ENCODE assay signal across 8 cellular contexts in the genomic region with DNA sequence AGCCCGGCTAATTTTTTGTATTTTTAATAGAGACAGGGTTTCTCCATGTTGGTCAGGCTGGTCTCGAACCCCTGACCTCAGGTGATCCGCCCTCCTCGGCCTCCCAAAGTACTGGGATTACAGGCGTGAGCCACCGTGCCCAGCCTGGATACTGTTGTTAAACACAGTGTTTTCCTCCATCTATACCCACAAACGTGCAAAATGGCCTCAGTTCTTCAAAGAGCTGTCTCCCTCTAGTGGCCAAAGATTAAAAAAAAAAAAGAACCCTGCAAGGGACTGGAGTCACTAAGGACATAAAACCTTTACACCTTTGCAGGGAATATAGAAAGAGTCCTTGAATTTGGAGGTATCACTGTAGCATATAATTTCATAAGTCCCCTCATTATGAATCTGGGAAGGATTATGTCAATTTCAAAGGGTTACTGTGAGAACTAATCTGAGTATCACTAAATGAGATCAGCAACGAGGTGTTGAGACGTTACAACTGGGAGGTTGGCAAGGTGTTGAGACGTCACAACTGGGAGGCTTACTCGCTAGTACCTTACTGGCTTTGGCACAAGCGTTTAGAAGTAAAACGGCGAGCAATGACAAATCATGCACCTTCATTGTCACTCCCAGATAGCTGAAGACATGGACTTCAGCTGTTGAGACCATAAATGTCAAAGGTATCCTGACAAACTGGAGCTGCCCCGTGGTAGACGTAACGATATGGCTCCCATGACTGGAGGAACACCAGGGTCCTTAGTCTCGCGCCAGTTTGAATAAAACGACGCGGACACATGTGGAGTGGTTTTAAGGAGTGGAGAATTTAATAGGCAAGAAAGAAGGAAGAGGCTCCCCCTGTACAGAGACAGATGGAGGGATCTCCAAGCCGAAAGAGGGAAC. TPM values are rescaled to one million over a fixed set of nuclear protein-coding genes. Genes with fewer than 3 reads are reported as not detected.
DNase-seq lines count a peak whose midpoint lies in the region; ATAC-seq and TF ChIP-seq lines count a peak whose summit lies in the region.

No MANE protein-coding gene starts in this region.

- DNase-seq in Caki2 (ENCODE audit: low read depth) (peak; percentile 34), GM19240 (ENCODE audit: insufficient read length, low spot score) (peak; percentile 56), LoVo (ENCODE audit: low spot score) (peak; percentile 56), RWPE2 (ENCODE audit: low spot score) (no peak), colonic mucosa (no peak), mesenchymal stem cell (peak; percentile 65)
- DNase-seq in effector memory CD4-positive, alpha-beta T cell: no peak
- no peak for DNase-seq in activated CD8-positive, alpha-beta memory T cell treated with anti-CD3 and anti-CD28 coated beads, Interleukin-2, amount 50 U/mL, for 4 hours

- H3K4me1 ChIP-seq in RWPE2 (ENCODE audit: insufficient read depth, poor library complexity, severe bottlenecking) (no peaks in the 10 kb centered on the region), colonic mucosa (no peaks in the 10 kb centered on the region), mesenchymal stem cell (ENCODE audit: control insufficient read depth, insufficient read depth, low read depth, low read length) (no peaks in the 10 kb centered on the region)
- H3K4me1 ChIP-seq in effector memory CD4-positive, alpha-beta T cell (ENCODE audit: control insufficient read depth, insufficient read depth, low read length, poor library complexity, severe bottlenecking): no peaks in the 10 kb centered on the region

- no peak overlapping the region for H2AFZ ChIP-seq in mesenchymal stem cell (ENCODE audit: low read depth, low read length)

- H3K27me3 ChIP-seq in RWPE2 (ENCODE audit: insufficient read depth, poor library complexity, severe bottlenecking) (no peaks in the 10 kb centered on the region), colonic mucosa (no peaks in the 10 kb centered on the region), mesenchymal stem cell (ENCODE audit: control insufficient read depth in 1 of 2, insufficient read depth in 1 of 2, low read length in 2 of 2) (peaks cover 0 to 6% of the 10 kb centered on the region in 2 experiments)
- H3K27me3 ChIP-seq in effector memory CD4-positive, alpha-beta T cell (replicated peaks; ENCODE audit: control insufficient read depth, insufficient read depth, low read length, poor library complexity, severe bottlenecking): no peaks in the 10 kb centered on the region

- no peaks in the 10 kb centered on the region for H3K36me3 ChIP-seq in RWPE2 (ENCODE audit: low read depth)
- no peaks in the 10 kb centered on the region for H3K36me3 ChIP-seq in colonic mucosa
- no peaks in the 10 kb centered on the region for H3K36me3 ChIP-seq in mesenchymal stem cell (ENCODE audit: control insufficient read depth in 1 of 2, insufficient read depth in 2 of 2, low read depth in 1 of 2, low read length in 2 of 2)
- no peaks in the 10 kb centered on the region for H3K36me3 ChIP-seq in effector memory CD4-positive, alpha-beta T cell (ENCODE audit: control insufficient read depth, insufficient read depth, low read length)

- no peak overlapping the region for H2BK15ac ChIP-seq in mesenchymal stem cell (ENCODE audit: low read depth, poor library complexity, severe bottlenecking)

- no peak overlapping the region for H3K9ac ChIP-seq in colonic mucosa (ENCODE audit: low read depth in 2 of 2, low read length in 2 of 2)
- no peak overlapping the region for H3K9ac ChIP-seq in mesenchymal stem cell (ENCODE audit: low read length)

- intact Hi-C loops in colonic mucosa (cut with DNase I): no loop called here

- H3K27ac ChIP-seq in RWPE2 (ENCODE audit: poor library complexity, severe bottlenecking) (no peak overlapping the region), colonic mucosa (no peak overlapping the region), mesenchymal stem cell (ENCODE audit: low read length, poor library complexity, severe bottlenecking) (no peak overlapping the region)
- H3K27ac ChIP-seq in effector memory CD4-positive, alpha-beta T cell (ENCODE audit: insufficient read depth, low read length, poor library complexity, severe bottlenecking): no peak overlapping the region

- no peak overlapping the region for H2AK5ac ChIP-seq in mesenchymal stem cell (ENCODE audit: low read length, severe bottlenecking)

- no peak overlapping the region for H4K91ac ChIP-seq in mesenchymal stem cell (ENCODE audit: low read length)

- no peaks in the 10 kb centered on the region for H3K79me1 ChIP-seq in mesenchymal stem cell (replicated peaks; ENCODE audit: low read length, poor library complexity, severe bottlenecking)

- H3K14ac ChIP-seq in mesenchymal stem cell (ENCODE audit: low read length in 2 of 2): no peak overlapping the region

- 74% methylated on average over 23 of the region's 23 CpGs for WGBS in mesenchymal stem cell

- H3K4ac ChIP-seq in mesenchymal stem cell (ENCODE audit: low read depth in 1 of 2, low read length in 2 of 2): no peak overlapping the region

- in situ Hi-C loops in Caki2 (cut with HindIII; ENCODE audit: low pct_unique_long_range_greater_than_20kb, low sequenced_read_pairs): no loop called here

- H3K9me3 ChIP-seq in RWPE2 (ENCODE audit: severe bottlenecking) (no peaks in the 10 kb centered on the region), colonic mucosa (no peaks in the 10 kb centered on the region), mesenchymal stem cell (ENCODE audit: control insufficient read depth, low read length) (no peaks in the 10 kb centered on the region)
- H3K9me3 ChIP-seq in effector memory CD4-positive, alpha-beta T cell (ENCODE audit: control insufficient read depth, low read length): no peaks in the 10 kb centered on the region

- ATAC-seq in RWPE2 (ENCODE audit: low read depth): peak; percentile 27; the same call in 1 of the 3 replicates

- no peak overlapping the region for H2BK120ac ChIP-seq in mesenchymal stem cell (ENCODE audit: low read depth, low read length)

- H3K4me2 ChIP-seq in mesenchymal stem cell (ENCODE audit: low read length, poor library complexity, severe bottlenecking): no peak overlapping the region

- H4K8ac ChIP-seq in mesenchymal stem cell (ENCODE audit: low read length): no peak overlapping the region

- no peak overlapping the region for H3K18ac ChIP-seq in mesenchymal stem cell (ENCODE audit: low read depth in 1 of 2, low read length in 2 of 2)

- no peak overlapping the region for H2BK5ac ChIP-seq in mesenchymal stem cell (ENCODE audit: low read depth, low read length, poor library complexity, severe bottlenecking)

- H3K4me3 ChIP-seq in RWPE2 (ENCODE audit: severe bottlenecking): no peak overlapping the region
- no peak overlapping the region for H3K4me3 ChIP-seq in colonic mucosa
- H3K4me3 ChIP-seq in mesenchymal stem cell (ENCODE audit: insufficient read depth in 1 of 2, low read depth in 1 of 2, low read length in 2 of 2): no peak overlapping the region
- no peak overlapping the region for H3K4me3 ChIP-seq in effector memory CD4-positive, alpha-beta T cell (ENCODE audit: insufficient read depth, low read depth, low read length, poor library complexity, severe bottlenecking)

- peak overlapping the region in 1 of 2 experiments; percentile 13 for H2BK12ac ChIP-seq in mesenchymal stem cell (ENCODE audit: low read length in 2 of 2)

- H3K23ac ChIP-seq in mesenchymal stem cell (ENCODE audit: low read length in 2 of 2): no peak overlapping the region

- TF ChIP-seq CTCF in RWPE2 (IDR thresholded peaks at IDR 0.05; ENCODE audit: poor library complexity, severe bottlenecking) (peak; percentile 86), colonic mucosa (IDR thresholded peaks at IDR 0.05) (peak; percentile 59)

RNA-seq across cellular contexts. Expression of a gene that starts 33.4 kb away (rescaled TPM):
- total RNA-seq in Caki2 (2014; rRNA removed; shearing (Covaris generic); ENCODE audit: low replicate concordance): 0.03 TPM in 1 of 2 replicates, not detected in the other
- total RNA-seq in colonic mucosa: under 1 TPM; 0.27 to 0.53 TPM
- polyA plus RNA-seq in mesenchymal stem cell (2013, experiment 1 of 2): not detected
- not detected for polyA plus RNA-seq in mesenchymal stem cell (2013, experiment 2 of 2)

Comparison
In these comparisons a context has a peak if more than half of its experiments do, and no peak if none do; other contexts are left out.
1. DNase-seq: peak in Caki2 (single experiment), GM19240 (single experiment), LoVo (single experiment) and mesenchymal stem cell (single experiment); none in RWPE2 (single experiment), colonic mucosa (single experiment), effector memory CD4-positive, alpha-beta T cell (0 of 3) and activated CD8-positive, alpha-beta memory T cell treated with anti-CD3 and anti-CD28 coated beads, Interleukin-2, amount 50 U/mL, for 4 hours (single experiment).